8 cellular contexts compared by ENCODE assay signal in genomic region chr4:183987529-183987946, GRCh38.
A peak's percentile ranks its signal among the peaks of the same experiment; 100 is the strongest.
DNase-seq lines count a peak whose midpoint lies in the region; ATAC-seq and TF ChIP-seq lines count a peak whose summit lies in the region.

No MANE protein-coding gene starts in this region.

- ATAC-seq in left ventricle myocardium superior (peak; percentile 87), HG02623 (IDR thresholded peaks at IDR 0.05; ENCODE audit: unreplicated experiment) (no peak)

- no peak for DNase-seq in HFF-Myc (ENCODE audit: extremely low read depth, low read depth)
- peak; percentile 84 for DNase-seq in left ventricle myocardium superior
- peak; percentile 71 for DNase-seq in renal cortical epithelial cell (ENCODE audit: low read depth)
- DNase-seq in NCI-H1436 (lab: John Stamatoyannopoulos, UW) = no peak
- no peak for DNase-seq in RPMI8226
- no peak for DNase-seq in NCI-H446 (lab: John Stamatoyannopoulos, UW)

- intact Hi-C loops in left ventricle myocardium superior (cut with micrococcal nuclease) = no loop called here

- TF ChIP-seq CTCF in HFF-Myc (IDR thresholded peaks at IDR 0.05; ENCODE audit: low read depth, low read length, missing control alignments) = no peak
- no peak for TF ChIP-seq CTCF in WI38 (IDR thresholded peaks at IDR 0.05; ENCODE audit: low read depth, low read length)

- H3K4me3 ChIP-seq in HFF-Myc (replicated peaks; ENCODE audit: low read depth, low read length) = peak overlapping the region; percentile 14
- H3K4me3 ChIP-seq in WI38 (ENCODE audit: low read depth, low read length) = peak overlapping the region; percentile 40

Comparison
In these comparisons a context has a peak if more than half of its experiments do, and no peak if none do; other contexts are left out.
1. DNase-seq: peak in left ventricle myocardium superior (single experiment) and renal cortical epithelial cell (single experiment); none in HFF-Myc (single experiment), NCI-H1436 (single experiment), RPMI8226 (single experiment) and NCI-H446 (0 of 2).